Comparison of ENCODE assay signal across 1 cellular context in genomic region chr4:102344955-102345794, GRCh38.
TF ChIP-seq lines count a peak whose summit lies in the region.

SLC39A8 (minus strand) TSS chr4:102345482; CDS start chr4:102344662, 820 bp downstream.

TF ChIP-seq in WTC11, 78 proteins besides CTCF, POLR2A, EP300 and RAD21 (continued from another document and continues in another):
- TF ChIP-seq PRDM15 (CRISPR knock-in tag; IDR thresholded peaks at IDR 0.05) (no peak), ZNF219 (CRISPR knock-in tag; IDR thresholded peaks at IDR 0.05; ENCODE audit: borderline replicate concordance) (no peak), TEAD1 (CRISPR knock-in tag; IDR thresholded peaks at IDR 0.05) (peak; percentile 85), IRF1 (CRISPR knock-in tag; IDR thresholded peaks at IDR 0.05) (peak; percentile 78; the same call in 1 of the 2 replicates), STAT6 (CRISPR knock-in tag; conservative IDR thresholded peaks at IDR 0.05; ENCODE audit: low read depth) (no peak), ARID4B (CRISPR knock-in tag; IDR thresholded peaks at IDR 0.05; ENCODE audit: borderline replicate concordance) (peak; percentile 72; the same call in 1 of the 2 replicates), ERG (CRISPR knock-in tag; IDR thresholded peaks at IDR 0.05) (peak; percentile 48; the same call in 1 of the 2 replicates), NR1H2 (CRISPR knock-in tag; IDR thresholded peaks at IDR 0.05) (no peak), ZSCAN18 (CRISPR knock-in tag; IDR thresholded peaks at IDR 0.05) (no peak), PREB (CRISPR knock-in tag; IDR thresholded peaks at IDR 0.05; ENCODE audit: borderline replicate concordance) (no peak), FOXP4 (CRISPR knock-in tag; IDR thresholded peaks at IDR 0.05) (peak; percentile 64; the same call in 1 of the 2 replicates), CDX4 (CRISPR knock-in tag; IDR thresholded peaks at IDR 0.05; ENCODE audit: borderline replicate concordance) (no peak), RELA (CRISPR knock-in tag; IDR thresholded peaks at IDR 0.05; ENCODE audit: borderline replicate concordance) (no peak), EMX1 (CRISPR knock-in tag; IDR thresholded peaks at IDR 0.05) (no peak), HMGXB4 (CRISPR knock-in tag; IDR thresholded peaks at IDR 0.05) (peak; percentile 43; the same call in 1 of the 2 replicates), TCF7 (CRISPR knock-in tag; IDR thresholded peaks at IDR 0.05; ENCODE audit: low read depth) (no peak), HMGA2 (CRISPR knock-in tag; IDR thresholded peaks at IDR 0.05) (no peak), CBFB (CRISPR knock-in tag; IDR thresholded peaks at IDR 0.05; ENCODE audit: low read depth) (no peak), OVOL2 (CRISPR knock-in tag; IDR thresholded peaks at IDR 0.05; ENCODE audit: borderline replicate concordance) (no peak), GTF2I (CRISPR knock-in tag; conservative IDR thresholded peaks at IDR 0.05) (no peak), SMAD4 (CRISPR knock-in tag; IDR thresholded peaks at IDR 0.05) (no peak), ATF1 (CRISPR knock-in tag; IDR thresholded peaks at IDR 0.05) (no peak), ZNF423 (CRISPR knock-in tag; IDR thresholded peaks at IDR 0.05) (no peak), KAT7 (CRISPR knock-in tag; IDR thresholded peaks at IDR 0.05; ENCODE audit: borderline replicate concordance) (no peak), ATF2 (CRISPR knock-in tag; IDR thresholded peaks at IDR 0.05; ENCODE audit: borderline replicate concordance, low read depth) (no peak), ZNF263 (CRISPR knock-in tag; IDR thresholded peaks at IDR 0.05; ENCODE audit: low read depth) (no peak), CREB1 (CRISPR knock-in tag; IDR thresholded peaks at IDR 0.05) (no peak), SOX15 (CRISPR knock-in tag; IDR thresholded peaks at IDR 0.05) (no peak), ZNF512 (CRISPR knock-in tag; IDR thresholded peaks at IDR 0.05; ENCODE audit: borderline replicate concordance) (no peak), NR2C2 (CRISPR knock-in tag; IDR thresholded peaks at IDR 0.05) (no peak)
